ENCODE assay signal across 1 cellular context in genomic region chr2:46225150-46225480, GRCh38.
TF ChIP-seq lines count a peak whose summit lies in the region.

No MANE protein-coding gene starts in this region.

TF ChIP-seq in GM23338, 12 proteins besides CTCF, POLR2A, EP300 and RAD21 (continued from another document):
- TF ChIP-seq, protein P1, sequence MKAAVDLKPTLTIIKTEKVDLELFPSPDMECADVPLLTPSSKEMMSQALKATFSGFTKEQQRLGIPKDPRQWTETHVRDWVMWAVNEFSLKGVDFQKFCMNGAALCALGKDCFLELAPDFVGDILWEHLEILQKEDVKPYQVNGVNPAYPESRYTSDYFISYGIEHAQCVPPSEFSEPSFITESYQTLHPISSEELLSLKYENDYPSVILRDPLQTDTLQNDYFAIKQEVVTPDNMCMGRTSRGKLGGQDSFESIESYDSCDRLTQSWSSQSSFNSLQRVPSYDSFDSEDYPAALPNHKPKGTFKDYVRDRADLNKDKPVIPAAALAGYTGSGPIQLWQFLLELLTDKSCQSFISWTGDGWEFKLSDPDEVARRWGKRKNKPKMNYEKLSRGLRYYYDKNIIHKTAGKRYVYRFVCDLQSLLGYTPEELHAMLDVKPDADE (IDR thresholded peaks at IDR 0.05): no peak
- TF ChIP-seq CREB1 (CRISPR knock-in tag; IDR thresholded peaks at IDR 0.05; ENCODE audit: low read depth): no peak
- no peak for TF ChIP-seq ZNF114 (CRISPR knock-in tag; IDR thresholded peaks at IDR 0.05)
- no peak for TF ChIP-seq STAT1 (IDR thresholded peaks at IDR 0.05; ENCODE audit: unreplicated experiment)
- TF ChIP-seq EZH2 (IDR thresholded peaks at IDR 0.05; ENCODE audit: low read depth, unreplicated experiment): no peak
- no peak for TF ChIP-seq POLR2AphosphoS5 (IDR thresholded peaks at IDR 0.05; ENCODE audit: low read depth)
- TF ChIP-seq NANOG (IDR thresholded peaks at IDR 0.05; ENCODE audit: borderline replicate concordance): no peak
- no peak for TF ChIP-seq EZH2phosphoT487 (IDR thresholded peaks at IDR 0.05; ENCODE audit: unreplicated experiment)
- TF ChIP-seq, protein P2, sequence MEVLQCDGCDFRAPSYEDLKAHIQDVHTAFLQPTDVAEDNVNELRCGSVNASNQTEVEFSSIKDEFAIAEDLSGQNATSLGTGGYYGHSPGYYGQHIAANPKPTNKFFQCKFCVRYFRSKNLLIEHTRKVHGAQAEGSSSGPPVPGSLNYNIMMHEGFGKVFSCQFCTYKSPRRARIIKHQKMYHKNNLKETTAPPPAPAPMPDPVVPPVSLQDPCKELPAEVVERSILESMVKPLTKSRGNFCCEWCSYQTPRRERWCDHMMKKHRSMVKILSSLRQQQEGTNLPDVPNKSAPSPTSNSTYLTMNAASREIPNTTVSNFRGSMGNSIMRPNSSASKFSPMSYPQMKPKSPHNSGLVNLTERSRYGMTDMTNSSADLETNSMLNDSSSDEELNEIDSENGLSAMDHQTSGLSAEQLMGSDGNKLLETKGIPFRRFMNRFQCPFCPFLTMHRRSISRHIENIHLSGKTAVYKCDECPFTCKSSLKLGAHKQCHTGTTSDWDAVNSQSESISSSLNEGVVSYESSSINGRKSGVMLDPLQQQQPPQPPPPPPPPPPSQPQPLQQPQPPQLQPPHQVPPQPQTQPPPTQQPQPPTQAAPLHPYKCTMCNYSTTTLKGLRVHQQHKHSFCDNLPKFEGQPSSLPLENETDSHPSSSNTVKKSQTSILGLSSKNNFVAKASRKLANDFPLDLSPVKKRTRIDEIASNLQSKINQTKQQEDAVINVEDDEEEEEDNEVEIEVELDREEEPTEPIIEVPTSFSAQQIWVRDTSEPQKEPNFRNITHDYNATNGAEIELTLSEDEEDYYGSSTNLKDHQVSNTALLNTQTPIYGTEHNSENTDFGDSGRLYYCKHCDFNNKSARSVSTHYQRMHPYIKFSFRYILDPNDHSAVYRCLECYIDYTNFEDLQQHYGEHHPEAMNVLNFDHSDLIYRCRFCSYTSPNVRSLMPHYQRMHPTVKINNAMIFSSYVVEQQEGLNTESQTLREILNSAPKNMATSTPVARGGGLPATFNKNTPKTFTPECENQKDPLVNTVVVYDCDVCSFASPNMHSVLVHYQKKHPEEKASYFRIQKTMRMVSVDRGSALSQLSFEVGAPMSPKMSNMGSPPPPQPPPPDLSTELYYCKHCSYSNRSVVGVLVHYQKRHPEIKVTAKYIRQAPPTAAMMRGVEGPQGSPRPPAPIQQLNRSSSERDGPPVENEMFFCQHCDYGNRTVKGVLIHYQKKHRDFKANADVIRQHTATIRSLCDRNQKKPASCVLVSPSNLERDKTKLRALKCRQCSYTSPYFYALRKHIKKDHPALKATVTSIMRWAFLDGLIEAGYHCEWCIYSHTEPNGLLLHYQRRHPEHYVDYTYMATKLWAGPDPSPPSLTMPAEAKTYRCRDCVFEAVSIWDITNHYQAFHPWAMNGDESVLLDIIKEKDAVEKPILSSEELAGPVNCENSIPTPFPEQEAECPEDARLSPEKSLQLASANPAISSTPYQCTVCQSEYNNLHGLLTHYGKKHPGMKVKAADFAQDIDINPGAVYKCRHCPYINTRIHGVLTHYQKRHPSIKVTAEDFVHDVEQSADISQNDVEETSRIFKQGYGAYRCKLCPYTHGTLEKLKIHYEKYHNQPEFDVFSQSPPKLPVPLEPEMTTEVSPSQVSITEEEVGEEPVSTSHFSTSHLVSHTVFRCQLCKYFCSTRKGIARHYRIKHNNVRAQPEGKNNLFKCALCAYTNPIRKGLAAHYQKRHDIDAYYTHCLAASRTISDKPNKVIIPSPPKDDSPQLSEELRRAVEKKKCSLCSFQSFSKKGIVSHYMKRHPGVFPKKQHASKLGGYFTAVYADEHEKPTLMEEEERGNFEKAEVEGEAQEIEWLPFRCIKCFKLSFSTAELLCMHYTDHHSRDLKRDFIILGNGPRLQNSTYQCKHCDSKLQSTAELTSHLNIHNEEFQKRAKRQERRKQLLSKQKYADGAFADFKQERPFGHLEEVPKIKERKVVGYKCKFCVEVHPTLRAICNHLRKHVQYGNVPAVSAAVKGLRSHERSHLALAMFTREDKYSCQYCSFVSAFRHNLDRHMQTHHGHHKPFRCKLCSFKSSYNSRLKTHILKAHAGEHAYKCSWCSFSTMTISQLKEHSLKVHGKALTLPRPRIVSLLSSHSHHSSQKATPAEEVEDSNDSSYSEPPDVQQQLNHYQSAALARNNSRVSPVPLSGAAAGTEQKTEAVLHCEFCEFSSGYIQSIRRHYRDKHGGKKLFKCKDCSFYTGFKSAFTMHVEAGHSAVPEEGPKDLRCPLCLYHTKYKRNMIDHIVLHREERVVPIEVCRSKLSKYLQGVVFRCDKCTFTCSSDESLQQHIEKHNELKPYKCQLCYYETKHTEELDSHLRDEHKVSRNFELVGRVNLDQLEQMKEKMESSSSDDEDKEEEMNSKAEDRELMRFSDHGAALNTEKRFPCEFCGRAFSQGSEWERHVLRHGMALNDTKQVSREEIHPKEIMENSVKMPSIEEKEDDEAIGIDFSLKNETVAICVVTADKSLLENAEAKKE (CRISPR knock-in tag; IDR thresholded peaks at IDR 0.05): no peak
TF ChIP-seq in GM23338: peak in this region for 0.
